ENCODE assay signal across 9 cellular contexts in genomic region chr16:4765511-4766474, GRCh38. TPM values are rescaled to one million over a fixed set of nuclear protein-coding genes. Genes with fewer than 3 reads are reported as not detected.
DNase-seq lines count a peak whose midpoint lies in the region; ATAC-seq lines count a peak whose summit lies in the region.
"Had no signal": no experiment of that assay in that cellular context is flagged by ENCODE, and none has a peak within 500 bp of the region (broad histone marks: within the 10 kb centered on the region; RNA-seq: fewer than 3 reads in every experiment).

No MANE protein-coding gene starts in this region.

- H3K4me3 Mint-ChIP-seq in T-helper 2 cell treated with Interferon-gamma antibody and Interleukin-4, amounts not matched to agents 5 μg/mL and 100 μg/mL, for 36 hours, result peak overlapping the region; percentile 89

- peak overlapping the region; percentile 90 for H3K4me3 ChIP-seq in iPS-20b (ENCODE audit: low read length)
- H3K4me3 ChIP-seq in subcutaneous abdominal adipose tissue (ENCODE audit: low read depth in 1 of 5, low read length in 5 of 5), result peak overlapping the region; percentile 79 to 89 (median 82)

- H3K36me3 Mint-ChIP-seq in T-helper 2 cell treated with Interferon-gamma antibody and Interleukin-4, amounts not matched to agents 5 μg/mL and 100 μg/mL, for 36 hours (ENCODE audit: low read depth), result peaks cover 15% of the 10 kb centered on the region
- H3K36me3 Mint-ChIP-seq in activated naive CD4-positive, alpha-beta T cell treated with anti-CD3 and anti-CD28 coated beads, Interleukin-2, amount 50 U/mL, for 72 hours, result peaks cover 1 to 6% of the 10 kb centered on the region in 2 donors

- H3K9me3 Mint-ChIP-seq in T-helper 2 cell treated with Interferon-gamma antibody and Interleukin-4, amounts not matched to agents 5 μg/mL and 100 μg/mL, for 36 hours, result no peaks in the 10 kb centered on the region
- no peaks in the 10 kb centered on the region for H3K9me3 Mint-ChIP-seq in activated naive CD4-positive, alpha-beta T cell treated with anti-CD3 and anti-CD28 coated beads, Interleukin-2, amount 50 U/mL, for 72 hours

- H3K9me3 ChIP-seq in iPS-20b (ENCODE audit: insufficient read depth, low read depth, low read length) (no peaks in the 10 kb centered on the region), subcutaneous abdominal adipose tissue (ENCODE audit: control insufficient read depth in 5 of 5, low read length in 5 of 5) (no peaks in the 10 kb centered on the region)

- peaks cover 3% of the 10 kb centered on the region; the same call in 1 of the 2 replicates for H3K4me1 ChIP-seq in iPS-20b (ENCODE audit: insufficient read depth, low read length)
- H3K4me1 ChIP-seq in subcutaneous abdominal adipose tissue (ENCODE audit: control insufficient read depth in 5 of 5, insufficient read depth in 5 of 5, low read length in 5 of 5), result peaks cover 5 to 42% (median 32%) of the 10 kb centered on the region in 5 donors

- intact Hi-C loops in posterior vena cava (cut with DNase I), result loop anchor here in 1 of 2 donors (10.0 kb wide), 1 partner anchor 179 kb away; no protein-coding TSS in a partner anchor

- H3K9ac ChIP-seq in iPS-20b (ENCODE audit: low read depth, low read length) (peak overlapping the region; percentile 88), subcutaneous abdominal adipose tissue (ENCODE audit: low read length in 5 of 5) (peak overlapping the region; percentile 87 to 95 (median 94))

- ATAC-seq in activated naive CD4-positive, alpha-beta T cell treated with anti-CD3 and anti-CD28 coated beads, Interleukin-2, amount 50 U/mL, for 72 hours, result no peak
- ATAC-seq in esophagus mucosa, result no peak

- H3K27ac Mint-ChIP-seq in T-helper 2 cell treated with Interferon-gamma antibody and Interleukin-4, amounts not matched to agents 5 μg/mL and 100 μg/mL, for 36 hours, result peak overlapping the region; percentile 86
- H3K27ac Mint-ChIP-seq in activated naive CD4-positive, alpha-beta T cell treated with anti-CD3 and anti-CD28 coated beads, Interleukin-2, amount 50 U/mL, for 72 hours, result peak overlapping the region; percentile 89 to 96

- H3K27me3 ChIP-seq in iPS-20b (ENCODE audit: insufficient read depth, low read length) (no peaks in the 10 kb centered on the region), subcutaneous abdominal adipose tissue (ENCODE audit: control insufficient read depth in 5 of 5, insufficient read depth in 4 of 5, low read length in 5 of 5) (no peaks in the 10 kb centered on the region)

- peaks cover 38% of the 10 kb centered on the region for H3K36me3 ChIP-seq in iPS-20b (ENCODE audit: insufficient read depth, low read depth, low read length)
- H3K36me3 ChIP-seq in subcutaneous abdominal adipose tissue (ENCODE audit: control insufficient read depth in 5 of 5, insufficient read depth in 5 of 5, low read length in 5 of 5), result peaks cover 0 to 39% (median 30%) of the 10 kb centered on the region in 5 donors

- H3K27ac ChIP-seq in iPS-20b (ENCODE audit: low read length) (no peak overlapping the region), subcutaneous abdominal adipose tissue (ENCODE audit: low read depth, low read length) (peak overlapping the region; percentile 83)

- no peak for DNase-seq in T-helper 2 cell treated with Interferon-gamma antibody and Interleukin-4, amounts not matched to agents 5 μg/mL and 100 μg/mL, for 36 hours (ENCODE audit: low spot score)
- DNase-seq in T-helper 2 cell, result no peak
- no peak for DNase-seq in activated naive CD4-positive, alpha-beta T cell treated with anti-CD3 and anti-CD28 coated beads, Interleukin-2, amount 50 U/mL, for 72 hours (ENCODE audit: low spot score in 2 of 2)
- DNase-seq in NCI-H2107 (lab: John Stamatoyannopoulos, UW), result no peak
- DNase-seq in posterior vena cava (ENCODE audit: low spot score), result no peak
- DNase-seq: C1 segment of cervical spinal cord had no signal

- no peaks in the 10 kb centered on the region for H3K27me3 Mint-ChIP-seq in T-helper 2 cell treated with Interferon-gamma antibody and Interleukin-4, amounts not matched to agents 5 μg/mL and 100 μg/mL, for 36 hours (ENCODE audit: low read depth)

- peaks cover 13% of the 10 kb centered on the region for H3K4me1 Mint-ChIP-seq in T-helper 2 cell treated with Interferon-gamma antibody and Interleukin-4, amounts not matched to agents 5 μg/mL and 100 μg/mL, for 36 hours (ENCODE audit: low read depth)

RNA-seq across cellular contexts. Expression of gene ZNF500, which starts 1.2 kb away (rescaled TPM):
- total RNA-seq in activated naive CD4-positive, alpha-beta T cell treated with anti-CD3 and anti-CD28 coated beads, Interleukin-2, amount 50 U/mL, for 72 hours, result 10 to 100 TPM; 10.2 to 12.2 TPM
- 5.2 TPM for total RNA-seq in esophagus mucosa
- 1 to 10 TPM; 7.9 TPM for total RNA-seq in posterior vena cava

RNA-seq across cellular contexts. Expression of gene SEPTIN12, which starts 22.4 kb away (rescaled TPM):
- total RNA-seq in activated naive CD4-positive, alpha-beta T cell treated with anti-CD3 and anti-CD28 coated beads, Interleukin-2, amount 50 U/mL, for 72 hours, result not detected
- total RNA-seq in esophagus mucosa (not detected), posterior vena cava (not detected)

RNA-seq across cellular contexts. Expression of gene SMIM22, which starts 29.4 kb away (rescaled TPM):
- total RNA-seq in activated naive CD4-positive, alpha-beta T cell treated with anti-CD3 and anti-CD28 coated beads, Interleukin-2, amount 50 U/mL, for 72 hours, result not detected
- total RNA-seq in esophagus mucosa, result 12.9 TPM
- total RNA-seq in posterior vena cava, result not detected

RNA-seq across cellular contexts. Expression of gene DNAAF8, which starts 31.5 kb away (rescaled TPM):
- under 1 TPM in 1 of 2 donors, not detected in 1; 0.09 TPM for total RNA-seq in activated naive CD4-positive, alpha-beta T cell treated with anti-CD3 and anti-CD28 coated beads, Interleukin-2, amount 50 U/mL, for 72 hours
- 0.28 TPM for total RNA-seq in esophagus mucosa
- under 1 TPM; 0.32 to 0.43 TPM for total RNA-seq in posterior vena cava

RNA-seq across cellular contexts. Expression of gene ANKS3, which starts 31.7 kb away (rescaled TPM):
- total RNA-seq in activated naive CD4-positive, alpha-beta T cell treated with anti-CD3 and anti-CD28 coated beads, Interleukin-2, amount 50 U/mL, for 72 hours, result 10 to 100 TPM; 19.4 to 21.5 TPM
- total RNA-seq in esophagus mucosa (8.1 TPM), posterior vena cava (10 to 100 TPM; 17.0 to 17.8 TPM)

Comparison
In these comparisons a context has a peak if more than half of its experiments do, and no peak if none do; other contexts are left out.
1. RNA of gene SMIM22, which starts 29.4 kb away (total RNA-seq): 12.9 TPM in esophagus mucosa (single experiment); not detected in posterior vena cava and not detected in activated naive CD4-positive, alpha-beta T cell treated with anti-CD3 and anti-CD28 coated beads, Interleukin-2, amount 50 U/mL, for 72 hours; every median in the first group is over 10 times any median in the second.